In the genomic region with DNA sequence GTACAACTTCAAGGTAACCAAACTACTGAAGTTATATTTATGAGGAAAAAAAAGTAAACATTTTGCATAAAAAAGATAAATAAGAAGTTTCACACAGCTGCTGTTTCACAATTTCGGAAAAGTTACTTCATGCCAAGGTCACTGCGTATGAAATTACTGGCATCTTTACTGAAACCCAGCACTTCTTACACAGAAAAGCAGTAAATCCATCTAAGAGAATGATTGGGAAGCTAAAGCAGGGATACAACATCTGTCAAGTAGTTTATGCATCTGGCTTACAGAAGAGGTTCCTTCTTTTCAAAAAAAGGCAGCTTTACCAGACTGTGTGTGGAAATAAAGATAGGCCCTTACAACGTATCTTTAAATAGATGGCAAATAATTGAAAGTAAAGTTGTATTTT, we compare ENCODE assay signal across 26 cellular contexts.
"Had no signal": no experiment of that assay in that cellular context is flagged by ENCODE, and none has a peak within 500 bp of the region (broad histone marks: within the 10 kb centered on the region; RNA-seq: fewer than 3 reads in every experiment).

No MANE protein-coding gene starts in this region.

- H3K4me3 ChIP-seq: coronary artery, esophagus squamous epithelium, gastrocnemius medialis, lung, prostate gland, right atrium auricular region, stomach, testis, tibial artery had no signal

- ATAC-seq: gastrocnemius medialis; left ventricle myocardium superior; naive thymus-derived CD8-positive, alpha-beta T cell; sciatic nerve; stimulated activated effector memory CD8-positive, alpha-beta T cell treated with anti-CD3 and anti-CD28 coated beads, Interleukin-12 subunit alpha, Interleukin-12 subunit beta, amount 100 ng/mL, for 72 hours had no signal

- H3K9me3 ChIP-seq: gastrocnemius medialis, prostate gland, testis had no signal

- DNase-seq: dermis blood vessel endothelial cell; effector memory CD4-positive, alpha-beta T cell; erythroblast; esophagus squamous epithelium; foreskin fibroblast; gastrocnemius medialis; head of caudate nucleus; left ventricle myocardium superior; mesendoderm; naive thymus-derived CD8-positive, alpha-beta T cell; nephron progenitor cell; nucleus accumbens; stimulated activated CD4-positive, alpha-beta T cell treated with anti-CD3 and anti-CD28 coated beads, Interleukin-2, amount 100 ng/mL, for 24 hours; stimulated activated CD4-positive, alpha-beta T cell treated with anti-CD3 and anti-CD28 coated beads, Interleukin-4, amount 100 ng/mL, for 24 hours; stimulated activated naive CD4-positive, alpha-beta T cell treated with Interleukin-2 at 50 U/mL for 16 hours; stomach; testis; tibial artery had no signal

- H3K4me1 ChIP-seq: esophagus squamous epithelium, gastrocnemius medialis, prostate gland, right atrium auricular region, stomach, testis, tibial artery had no signal

- H3K27me3 ChIP-seq: esophagus squamous epithelium, gastrocnemius medialis, right atrium auricular region, stomach, testis, tibial artery had no signal

- FAIRE-seq: endometrium, keratinocyte had no signal

- H3K36me3 ChIP-seq: esophagus squamous epithelium, gastrocnemius medialis, prostate gland, right atrium auricular region, stomach, tibial artery had no signal

- H3K27ac ChIP-seq: coronary artery, esophagus squamous epithelium, gastrocnemius medialis, prostate gland, right atrium auricular region, stomach, testis, tibial artery had no signal
